Comparison of ENCODE assay signal across 8 cellular contexts in the genomic region with DNA sequence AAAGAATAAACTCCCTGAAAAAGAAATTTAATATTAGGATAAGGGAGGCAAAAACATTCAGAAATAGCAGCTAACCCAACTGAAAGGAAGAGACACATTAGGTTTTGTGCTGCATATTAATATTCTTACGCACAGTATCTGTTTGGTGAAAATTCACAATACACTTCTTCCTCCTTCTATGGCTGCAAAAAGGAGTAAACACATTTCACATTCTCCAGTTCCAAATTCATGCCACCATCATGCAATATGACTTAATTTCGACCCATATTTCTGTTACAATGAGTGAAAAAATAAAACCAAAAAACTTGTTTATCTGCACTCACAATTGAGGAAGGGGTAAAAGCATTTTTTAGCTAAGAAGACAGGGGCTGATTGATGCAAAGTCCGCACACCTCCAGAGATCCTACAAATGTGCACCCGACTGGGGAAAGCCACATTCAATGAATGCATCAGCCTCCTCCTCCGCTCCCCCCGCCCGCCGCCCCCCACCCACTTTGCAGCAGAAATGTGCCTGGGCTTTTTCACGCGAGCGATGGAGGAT. TPM values are rescaled to one million over a fixed set of nuclear protein-coding genes. Genes with fewer than 3 reads are reported as not detected.
DNase-seq lines count a peak whose midpoint lies in the region; FAIRE-seq and TF ChIP-seq lines count a peak whose summit lies in the region.

No MANE protein-coding gene starts in this region.

- H4K8ac ChIP-seq in H1 (ENCODE audit: extremely low read depth, insufficient read depth, low read length) = peak overlapping the region; percentile 54; the same call in 1 of the 2 replicates
- no peak overlapping the region for H4K8ac ChIP-seq in neuronal stem cell (ENCODE audit: low read depth, low read length)

- FAIRE-seq in H1 (lab: Jason Lieb, UNC) = no peak

- H3K23me2 ChIP-seq in H1 (ENCODE audit: low read depth, low read length) = no peaks in the 10 kb centered on the region

- BruUV-seq in PC-9 (replicated peaks; lab: Mats Ljungman, UMichigan) = no TSS peak

- POLR2A ChIA-PET in PC-9 (lab: Charles Lee; ENCODE audit: unreplicated experiment) (no interaction called here), H1 (lab: Charles Lee; ENCODE audit: partially characterized antibody) (interaction anchor here (0.7 to 1.4 kb wide), 6 partner anchors 9 to 213 kb away, joined by 3 to 4 read pairs (median 4); no protein-coding TSS in a partner anchor)

- H3K27ac ChIP-seq in PC-9 (no peak overlapping the region), H1 (ENCODE audit: low read depth, low read length) (0 out of 2 replicates have a peak overlapping the region, but pooled peaks have one; percentile 27), neuronal stem cell (replicated peaks; ENCODE audit: low read length) (peak overlapping the region; percentile 100)

- H3K4me3 ChIP-seq in PC-9 = peak overlapping the region; percentile 75
- H3K4me3 ChIP-seq in H1 (ENCODE audit: extremely low read depth in 1 of 4, insufficient read depth in 2 of 4, low read depth in 3 of 4, low read length in 4 of 4) = peak overlapping the region; percentile 55 to 100 (median 86)
- H3K4me3 ChIP-seq in neuronal stem cell (ENCODE audit: low read length in 2 of 2) = peak overlapping the region; percentile 60 to 96

- H3K27me3 ChIP-seq in PC-9 (ENCODE audit: insufficient read depth, low read depth) (no peaks in the 10 kb centered on the region), H1 (replicated peaks in 1 of 4; ENCODE audit: control insufficient read depth in 3 of 4, extremely low read depth in 1 of 4, insufficient read depth in 3 of 4, low read length in 3 of 4) (no peaks in the 10 kb centered on the region), neuronal stem cell (ENCODE audit: control insufficient read depth in 3 of 3, insufficient read depth in 3 of 3, low read depth in 1 of 3, low read length in 3 of 3) (no peaks in the 10 kb centered on the region)

- no peaks in the 10 kb centered on the region; the same call in 1 of the 2 replicates for H4K20me1 ChIP-seq in PC-9 (ENCODE audit: insufficient read depth)
- peaks cover 0 to under 1% of the 10 kb centered on the region in 2 experiments for H4K20me1 ChIP-seq in H1 (replicated peaks in 1 of 2; ENCODE audit: control insufficient read depth in 1 of 2, insufficient read depth in 2 of 2, low read length in 2 of 2)

- H3K4ac ChIP-seq in H1 (replicated peaks; ENCODE audit: insufficient read length, low read depth, low read length) (peak overlapping the region; percentile 32), neuronal stem cell (ENCODE audit: low read length) (no peak overlapping the region)

- H2BK12ac ChIP-seq in H1 (ENCODE audit: low read depth, low read length) = no peak overlapping the region
- no peak overlapping the region for H2BK12ac ChIP-seq in neuronal stem cell (ENCODE audit: low read length)

- DNase-seq in NCI-H446 treated with DMSO at 0.1 percent for 48 hours (lab: John Stamatoyannopoulos, UW) (peak; percentile 6), NCI-H446 (lab: John Stamatoyannopoulos, UW) (no peak), PC-9 (no peak), H1 (ENCODE audit: low read depth in 1 of 2, low spot score in 2 of 2) (no peak), neuronal stem cell (ENCODE audit: low spot score) (peak; percentile 61), glomerular visceral epithelial cell (ENCODE audit: extremely low spot score) (no peak), NCI-H1092 treated with DMSO at 0.1 percent for 48 hours (lab: John Stamatoyannopoulos, UW) (no peak)
- no peak for DNase-seq in activated effector memory CD4-positive, alpha-beta T cell treated with anti-CD3 and anti-CD28 coated beads, Interleukin-2, amount 50 U/mL, for 16 hours

- no peak for TF ChIP-seq POLR2A in H1 (IDR thresholded peaks at IDR 0.05; ENCODE audit: control extremely low read depth in 1 of 2, low read depth in 2 of 2, low read length in 2 of 2)

- H3K14ac ChIP-seq in H1 (ENCODE audit: insufficient read length) (no peak overlapping the region), neuronal stem cell (ENCODE audit: low read length) (peak overlapping the region; percentile 89)

- no peak for TF ChIP-seq RAD21 in H1 (IDR thresholded peaks at IDR 0.05 in 1 of 2, conservative IDR thresholded peaks at IDR 0.05 in 1 of 2; ENCODE audit: low read depth in 2 of 2, low read length in 2 of 2)

- H3K4me1 ChIP-seq in PC-9 (replicated peaks; ENCODE audit: insufficient read depth) (peaks cover 26% of the 10 kb centered on the region), H1 (replicated peaks in 1 of 4; ENCODE audit: control insufficient read depth in 3 of 4, insufficient read depth in 4 of 4, low read length in 3 of 4) (peaks cover 7 to 13% (median 11%) of the 10 kb centered on the region in 4 experiments; a peak in 6 of 7 replicates), neuronal stem cell (ENCODE audit: control insufficient read depth in 2 of 2, insufficient read depth in 1 of 2, low read depth in 1 of 2, low read length in 2 of 2) (peaks cover 12 to 14% of the 10 kb centered on the region in 2 donors)

- H3K56ac ChIP-seq in H1 (replicated peaks; ENCODE audit: insufficient read length, low read depth, low read length) = peak overlapping the region; percentile 94

- peak overlapping the region; percentile 52 to 72 (median 66) for H3K9ac ChIP-seq in H1 (replicated peaks in 1 of 4; ENCODE audit: extremely low read depth in 1 of 4, low read depth in 3 of 4, low read length in 3 of 4)
- peak overlapping the region; percentile 84 for H3K9ac ChIP-seq in neuronal stem cell (ENCODE audit: low read depth, low read length, poor library complexity)

- no peak for TF ChIP-seq EP300 in H1 (IDR thresholded peaks at IDR 0.05; ENCODE audit: borderline replicate concordance in 1 of 2, low read depth in 2 of 2, low read length in 2 of 2)

- H3K36me3 ChIP-seq in PC-9 (ENCODE audit: low read depth) (0 out of 2 replicates have a peak, but pooled peaks cover 6% of the 10 kb centered on the region), H1 (ENCODE audit: control insufficient read depth in 2 of 4, insufficient read depth in 4 of 4, low read length in 3 of 4) (no peaks in the 10 kb centered on the region), neuronal stem cell (replicated peaks in 1 of 2; ENCODE audit: control insufficient read depth in 2 of 2, insufficient read depth in 2 of 2, low read length in 2 of 2) (peaks cover 3 to 33% of the 10 kb centered on the region in 2 donors)

- H3F3A ChIP-seq in PC-9 (ENCODE audit: insufficient read depth, low read depth) = no peaks in the 10 kb centered on the region

- no peaks in the 10 kb centered on the region for H3K9me3 ChIP-seq in PC-9 (ENCODE audit: insufficient read depth, low read depth)
- H3K9me3 ChIP-seq in H1 (ENCODE audit: insufficient read depth in 2 of 2, low read depth in 1 of 2, low read length in 1 of 2) = no peaks in the 10 kb centered on the region
- peaks cover 0 to 13% of the 10 kb centered on the region in 2 donors for H3K9me3 ChIP-seq in neuronal stem cell (replicated peaks in 1 of 2; ENCODE audit: control insufficient read depth in 2 of 2, insufficient read depth in 1 of 2, low read depth in 1 of 2, low read length in 2 of 2)

- no peaks in the 10 kb centered on the region for H3K9me2 ChIP-seq in PC-9 (ENCODE audit: insufficient read depth)

- H4K5ac ChIP-seq in H1 (ENCODE audit: insufficient read length, low read depth, low read length) = peak overlapping the region; percentile 97

- no peak for TF ChIP-seq CTCF in PC-9 (conservative IDR thresholded peaks at IDR 0.05)
- no peak for TF ChIP-seq CTCF in H1 (IDR thresholded peaks at IDR 0.05; ENCODE audit: control extremely low read depth in 1 of 3, insufficient read depth in 1 of 3, low read depth in 1 of 3, low read length in 3 of 3)

- H2BK20ac ChIP-seq in H1 (ENCODE audit: low read length) = no peak overlapping the region

- no peak overlapping the region for H2BK120ac ChIP-seq in H1 (replicated peaks; ENCODE audit: low read depth, low read length)
- H2BK120ac ChIP-seq in neuronal stem cell (ENCODE audit: low read depth, low read length) = peak overlapping the region; percentile 81

- no peak overlapping the region for H4K91ac ChIP-seq in H1 (replicated peaks; ENCODE audit: insufficient read length, low read length)
- no peak overlapping the region for H4K91ac ChIP-seq in neuronal stem cell (ENCODE audit: low read depth, low read length, poor library complexity)

- no peak overlapping the region for H3K23ac ChIP-seq in H1 (ENCODE audit: insufficient read length)
- H3K23ac ChIP-seq in neuronal stem cell (ENCODE audit: low read depth, low read length, poor library complexity) = no peak overlapping the region

- H3K18ac ChIP-seq in H1 (ENCODE audit: extremely low read depth, low read length) = peak overlapping the region; percentile 83; the same call in 1 of the 2 replicates
- H3K18ac ChIP-seq in neuronal stem cell (ENCODE audit: low read length) = peak overlapping the region; percentile 99

- CTCF ChIA-PET in PC-9 (lab: Charles Lee) (no interaction called here), H1 (lab: Charles Lee; ENCODE audit: partially characterized antibody) (interaction anchor here (0.6 kb wide), 1 partner anchor 68 kb away, joined by 3 read pairs; no protein-coding TSS in a partner anchor)

- H2AFZ ChIP-seq in PC-9 (no peak overlapping the region), H1 (ENCODE audit: low read length) (no peak overlapping the region), neuronal stem cell (ENCODE audit: low read length) (peak overlapping the region; percentile 89)

- H2BK15ac ChIP-seq in H1 (ENCODE audit: low read length) (no peak overlapping the region), neuronal stem cell (ENCODE audit: low read length) (no peak overlapping the region)

- H2BK5ac ChIP-seq in H1 (ENCODE audit: low read depth, low read length) (peak overlapping the region; percentile 62; the same call in 1 of the 2 replicates), neuronal stem cell (ENCODE audit: low read length) (no peak overlapping the region)

- H3K4me2 ChIP-seq in PC-9 (peak overlapping the region; percentile 90), H1 (ENCODE audit: insufficient read depth in 1 of 2, low read depth in 2 of 2, low read length in 2 of 2) (peak overlapping the region; percentile 69 to 75), neuronal stem cell (ENCODE audit: insufficient read depth, low read length, poor library complexity, severe bottlenecking) (peak overlapping the region; percentile 83)

- WGBS in H1 (ENCODE audit: extremely low coverage in 1 of 2, insufficient coverage in 1 of 2, insufficient read length in 1 of 2, insufficient replicate concordance in 2 of 2, low coverage in 1 of 2, low lambda C conversion rate in 2 of 2, missing lambda C conversion rate in 1 of 2), 2 experiments = 0% methylated on average over 8 of the region's 11 CpGs; no CpG with 5 or more reads in 1 of the 2 experiments
- no CpG with 5 or more reads among the region's 11 CpGs for WGBS in neuronal stem cell (ENCODE audit: extremely low coverage in 2 of 2, insufficient read length in 2 of 2, insufficient replicate concordance in 1 of 2), 2 donors

- intact Hi-C loops in PC-9 (cut with micrococcal nuclease; ENCODE audit: unreplicated experiment) = loop anchor here (5.0 to 10.0 kb wide), 3 partner anchors 198 to 345 kb away; partner anchors contain the start of gene NEDD4

- H2AK5ac ChIP-seq in H1 (ENCODE audit: low read depth, low read length) (no peak overlapping the region), neuronal stem cell (ENCODE audit: low read depth, low read length) (no peak overlapping the region)

- no peaks in the 10 kb centered on the region for H3K79me1 ChIP-seq in H1 (ENCODE audit: low read depth, low read length)
- peaks cover 3% of the 10 kb centered on the region for H3K79me1 ChIP-seq in neuronal stem cell (ENCODE audit: low read depth, low read length)

- H3K79me2 ChIP-seq in PC-9 (ENCODE audit: low read depth) (peaks cover 52% of the 10 kb centered on the region), H1 (ENCODE audit: control insufficient read depth in 1 of 2, insufficient read depth in 2 of 2, low read length in 2 of 2) (peaks cover 16 to 52% of the 10 kb centered on the region in 2 experiments; a peak in 3 of 4 replicates)

RNA-seq across cellular contexts. Expression of gene RFX7, which starts 1.0 kb away (rescaled TPM):
- total RNA-seq in PC-9 (2021) = 12.6 and 24.6 TPM in 2 replicates
- total RNA-seq in H1 (2021; fragmentation: NEBNext Ultra II Directional; extraction: Animal tissue kit (Norgen Biotek cat#: 25700)) = 40.9 and 41.9 TPM in 2 replicates
- 9.4 and 10.4 TPM in 2 replicates for polyA plus RNA-seq in H1 (2011; rRNA removed)
- polyA plus RNA-seq in H1 (2011; cell fraction: cytosol; rRNA removed) = 8.1 TPM
- polyA plus RNA-seq in H1 (2011; cell fraction: nucleus; rRNA removed) = 24.4 TPM
- polyA plus RNA-seq in H1 (2012, experiment 1 of 2) = 11.0 to 23.2 TPM (median 16.2 TPM) in 4 replicates
- polyA plus RNA-seq in H1 (2012, experiment 2 of 2) = 0.70 TPM
- 18.4 TPM for polyA plus RNA-seq in H1 (2013, experiment 1 of 2)
- 18.0 TPM for polyA plus RNA-seq in H1 (2013, experiment 2 of 2)
- 49.2 and 59.8 TPM in 2 replicates for polyA minus RNA-seq in H1 (2011; rRNA and poly(A)+ RNA removed)
- 23.7 TPM for polyA minus RNA-seq in H1 (2011; cell fraction: cytosol; rRNA and poly(A)+ RNA removed)
- polyA minus RNA-seq in H1 (2011; cell fraction: nucleus; rRNA and poly(A)+ RNA removed) = 51.8 TPM
- polyA plus RNA-seq in neuronal stem cell (2013, experiment 1 of 2) = 23.4 TPM
- 23.0 TPM for polyA plus RNA-seq in neuronal stem cell (2013, experiment 2 of 2)

Comparison
In these comparisons a context has a peak if more than half of its experiments do, and no peak if none do; other contexts are left out.
1. DNase-seq: peak in NCI-H446 treated with DMSO at 0.1 percent for 48 hours (single experiment) and neuronal stem cell (single experiment); none in NCI-H446 (0 of 2), PC-9 (0 of 2), H1 (0 of 2), glomerular visceral epithelial cell (single experiment), activated effector memory CD4-positive, alpha-beta T cell treated with anti-CD3 and anti-CD28 coated beads, Interleukin-2, amount 50 U/mL, for 16 hours (single experiment) and NCI-H1092 treated with DMSO at 0.1 percent for 48 hours (single experiment).
2. Peak in every context shown above with its lines, with median percentiles within 50 percentile points of each other: H3K4me2 ChIP-seq and H3K4me3 ChIP-seq.